ENCODE assay signal across 15 cellular contexts in the genomic region with DNA sequence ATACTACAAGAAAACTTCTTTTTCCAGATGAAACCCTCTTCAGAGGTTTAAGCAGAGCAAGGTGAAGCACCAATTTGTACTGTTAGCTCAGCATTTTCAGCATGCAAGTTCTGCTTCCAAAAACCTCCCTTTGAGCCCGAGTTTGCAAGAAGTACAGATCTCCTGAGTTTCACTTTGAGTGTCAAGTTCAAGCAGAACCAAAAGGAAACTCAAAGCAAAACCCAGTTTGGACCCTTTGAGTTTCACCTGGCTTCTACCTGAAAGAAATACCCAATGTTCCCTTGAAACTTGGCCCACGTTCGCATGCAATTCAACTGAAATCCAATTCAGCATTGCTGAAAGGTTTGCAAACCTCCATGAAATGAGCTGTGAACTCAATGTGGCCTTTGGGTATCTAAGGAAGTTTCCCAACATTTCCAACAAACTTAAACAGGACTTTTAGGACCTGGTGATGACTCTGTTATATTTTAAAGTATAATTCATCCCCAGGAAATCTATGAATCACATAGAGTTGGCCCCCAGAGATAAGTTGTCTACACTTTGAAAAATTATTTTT.
DNase-seq lines count a peak whose midpoint lies in the region; ATAC-seq and TF ChIP-seq lines count a peak whose summit lies in the region.
"Had no signal": no experiment of that assay in that cellular context is flagged by ENCODE, and none has a peak within 500 bp of the region (broad histone marks: within the 10 kb centered on the region; RNA-seq: fewer than 3 reads in every experiment).

No MANE protein-coding gene starts in this region.

- H3K27me3 ChIP-seq in BLaER1: no peaks in the 10 kb centered on the region
- no peaks in the 10 kb centered on the region for H3K27me3 ChIP-seq in CD4-positive, alpha-beta memory T cell (ENCODE audit: insufficient read depth, low read length)
- no peaks in the 10 kb centered on the region for H3K27me3 ChIP-seq in breast epithelium
- H3K27me3 ChIP-seq: hepatocyte had no signal

- no peaks in the 10 kb centered on the region for H3K9me3 Mint-ChIP-seq in CD4-positive, alpha-beta memory T cell
- H3K9me3 Mint-ChIP-seq in activated naive CD4-positive, alpha-beta T cell treated with anti-CD3 and anti-CD28 coated beads, Interleukin-2, amount 50 U/mL, for 24 hours: peaks cover 6% of the 10 kb centered on the region
- H3K9me3 Mint-ChIP-seq: dendritic cell treated with granulocyte-macrophage colony-stimulating factor and Interleukin-4, amounts not matched to agents 40 ng/mL and 50 ng/mL, for 4 days had no signal

- peak overlapping the region in 4 of 7 donors; percentile 26 to 70 (median 42) for H3K27ac Mint-ChIP-seq in CD4-positive, alpha-beta memory T cell
- peak overlapping the region; percentile 94 for H3K27ac Mint-ChIP-seq in activated naive CD4-positive, alpha-beta T cell treated with anti-CD3 and anti-CD28 coated beads, Interleukin-2, amount 50 U/mL, for 24 hours
- H3K27ac Mint-ChIP-seq: dendritic cell treated with granulocyte-macrophage colony-stimulating factor and Interleukin-4, amounts not matched to agents 40 ng/mL and 50 ng/mL, for 4 days had no signal

- H3K27me3 Mint-ChIP-seq in CD4-positive, alpha-beta memory T cell: peaks cover 0 to 17% of the 10 kb centered on the region in 2 donors
- H3K27me3 Mint-ChIP-seq in activated naive CD4-positive, alpha-beta T cell treated with anti-CD3 and anti-CD28 coated beads, Interleukin-2, amount 50 U/mL, for 24 hours: no peaks in the 10 kb centered on the region
- H3K27me3 Mint-ChIP-seq: dendritic cell treated with granulocyte-macrophage colony-stimulating factor and Interleukin-4, amounts not matched to agents 40 ng/mL and 50 ng/mL, for 4 days had no signal

- H3K36me3 ChIP-seq in BLaER1: no peaks in the 10 kb centered on the region
- no peaks in the 10 kb centered on the region for H3K36me3 ChIP-seq in CD4-positive, alpha-beta memory T cell (ENCODE audit: insufficient read depth, low read length)
- no peaks in the 10 kb centered on the region for H3K36me3 ChIP-seq in breast epithelium
- H3K36me3 ChIP-seq: prostate gland had no signal

- 75 to 77% methylated on average over 3 of the region's 3 CpGs for WGBS in lower leg skin, 2 donors

- ATAC-seq in HG03442 (IDR thresholded peaks at IDR 0.05; ENCODE audit: unreplicated experiment): peak; percentile 32
- ATAC-seq: left colon had no signal

- CTCF ChIA-PET in CD4-positive, alpha-beta memory T cell (lab: Charles Lee; ENCODE audit: partially characterized antibody): interaction anchor here (4.0 kb wide), 1 partner anchor 30 kb away, joined by 15 read pairs; no protein-coding TSS in a partner anchor

- peak overlapping the region; percentile 91 for H3K27ac ChIP-seq in BLaER1
- H3K27ac ChIP-seq in CD4-positive, alpha-beta memory T cell (ENCODE audit: low read depth, low read length): no peak overlapping the region
- no peak overlapping the region for H3K27ac ChIP-seq in breast epithelium
- H3K27ac ChIP-seq: C4-2B, hepatocyte, prostate gland had no signal

- H3K9me3 ChIP-seq in BLaER1 (no peaks in the 10 kb centered on the region), breast epithelium (no peaks in the 10 kb centered on the region)
- H3K9me3 ChIP-seq in CD4-positive, alpha-beta memory T cell (ENCODE audit: control insufficient read depth in 1 of 2, low read length in 2 of 2): no peaks in the 10 kb centered on the region
- H3K9me3 ChIP-seq: prostate gland had no signal

- H3K9ac ChIP-seq in BLaER1: peak overlapping the region; percentile 76

- no peaks in the 10 kb centered on the region for H4K20me1 ChIP-seq in BLaER1

- peaks cover 30 to 54% (median 36%) of the 10 kb centered on the region in 4 donors for H3K4me1 Mint-ChIP-seq in CD4-positive, alpha-beta memory T cell
- peaks cover 79% of the 10 kb centered on the region for H3K4me1 Mint-ChIP-seq in activated naive CD4-positive, alpha-beta T cell treated with anti-CD3 and anti-CD28 coated beads, Interleukin-2, amount 50 U/mL, for 24 hours

- no peak for DNase-seq in CD4-positive, alpha-beta memory T cell
- DNase-seq in T-helper 9 cell (no peak), lower leg skin (ENCODE audit: low spot score in 2 of 2) (no peak), breast epithelium (ENCODE audit: low spot score in 2 of 2) (no peak)
- DNase-seq: left colon, NCI-H1930, NCI-H69, RPMI8226 had no signal

- no peak for TF ChIP-seq CTCF in lower leg skin (IDR thresholded peaks at IDR 0.05)
- TF ChIP-seq CTCF in breast epithelium (IDR thresholded peaks at IDR 0.05): no peak

- H3K4me2 ChIP-seq in BLaER1: peak overlapping the region; percentile 88
- H3K4me2 ChIP-seq: hepatocyte had no signal

- POLR2A ChIA-PET in CD4-positive, alpha-beta memory T cell (lab: Charles Lee; ENCODE audit: partially characterized antibody): interaction anchor here (3.1 kb wide), 1 partner anchor 12 kb away, joined by 14 read pairs; no protein-coding TSS in a partner anchor

- H3K4me3 ChIP-seq in BLaER1: peak overlapping the region; percentile 54
- peak overlapping the region in 1 of 2 donors; percentile 3 for H3K4me3 ChIP-seq in CD4-positive, alpha-beta memory T cell (ENCODE audit: low read length in 2 of 2)
- no peak overlapping the region for H3K4me3 ChIP-seq in lower leg skin (ENCODE audit: low read depth, poor library complexity, severe bottlenecking)
- no peak overlapping the region for H3K4me3 ChIP-seq in breast epithelium
- H3K4me3 ChIP-seq: hepatocyte, prostate gland had no signal

- H3K4me3 Mint-ChIP-seq in CD4-positive, alpha-beta memory T cell: peak overlapping the region; percentile 7 to 81 (median 69)
- H3K4me3 Mint-ChIP-seq in activated naive CD4-positive, alpha-beta T cell treated with anti-CD3 and anti-CD28 coated beads, Interleukin-2, amount 50 U/mL, for 24 hours: peak overlapping the region; percentile 77
- H3K4me3 Mint-ChIP-seq: dendritic cell treated with granulocyte-macrophage colony-stimulating factor and Interleukin-4, amounts not matched to agents 40 ng/mL and 50 ng/mL, for 4 days had no signal

- H3K36me3 Mint-ChIP-seq in CD4-positive, alpha-beta memory T cell: no peaks in the 10 kb centered on the region
- no peaks in the 10 kb centered on the region for H3K36me3 Mint-ChIP-seq in activated naive CD4-positive, alpha-beta T cell treated with anti-CD3 and anti-CD28 coated beads, Interleukin-2, amount 50 U/mL, for 24 hours

- H3K4me1 ChIP-seq in BLaER1 (peaks cover 93% of the 10 kb centered on the region), breast epithelium (no peaks in the 10 kb centered on the region)
- H3K4me1 ChIP-seq in CD4-positive, alpha-beta memory T cell (ENCODE audit: insufficient read depth, low read length): peaks cover 34% of the 10 kb centered on the region
- H3K4me1 ChIP-seq: prostate gland had no signal

- TF ChIP-seq POLR2A in lower leg skin (IDR thresholded peaks at IDR 0.05): no peak
- TF ChIP-seq POLR2A in breast epithelium (IDR thresholded peaks at IDR 0.05): no peak

- intact Hi-C loops in CD4-positive, alpha-beta memory T cell (cut with micrococcal nuclease): loop anchor here (2.0 kb wide), 1 partner anchor 65 kb away; no protein-coding TSS in a partner anchor
- intact Hi-C loops in lower leg skin (cut with DNase I; ENCODE audit: low total_unique reads): no loop called here
- intact Hi-C loops in breast epithelium (cut with DNase I; ENCODE audit: low total_unique reads): no loop called here
